Comparison of ENCODE assay signal across 24 cellular contexts in genomic region chr1:154788241-154788870, GRCh38.
DNase-seq lines count a peak whose midpoint lies in the region; ATAC-seq and TF ChIP-seq lines count a peak whose summit lies in the region.
"Had no signal": no experiment of that assay in that cellular context is flagged by ENCODE, and none has a peak within 500 bp of the region (broad histone marks: within the 10 kb centered on the region; RNA-seq: fewer than 3 reads in every experiment).

No MANE protein-coding gene starts in this region.

- H3K9me3 Mint-ChIP-seq in activated T-cell treated with anti-CD3 and anti-CD28 coated beads, Interleukin-2, amount 50 U/mL, for 72 hours, result no peaks in the 10 kb centered on the region
- H3K9me3 Mint-ChIP-seq in activated T-cell treated with anti-CD3 and anti-CD28 coated beads, Interleukin-2, amount 50 U/mL, for 24 hours, result no peaks in the 10 kb centered on the region
- H3K9me3 Mint-ChIP-seq in brain, result peaks cover 0 to 2% (median 0%) of the 10 kb centered on the region in 5 experiments
- H3K9me3 Mint-ChIP-seq in naive thymus-derived CD4-positive, alpha-beta T cell, result no peaks in the 10 kb centered on the region
- no peaks in the 10 kb centered on the region for H3K9me3 Mint-ChIP-seq in stimulated activated effector memory CD8-positive, alpha-beta T cell treated with anti-CD3 and anti-CD28 coated beads, Interleukin-12 subunit alpha, Interleukin-12 subunit beta, amount 100 ng/mL, for 72 hours
- H3K9me3 Mint-ChIP-seq: CD4-positive, CD25-positive, alpha-beta regulatory T cell; H9; HFFc6 had no signal

- no peak overlapping the region for H3K9ac ChIP-seq in trophoblast cell (ENCODE audit: low read length)
- H3K9ac ChIP-seq: BLaER1 had no signal

- WGBS in trophoblast cell (ENCODE audit: extremely low coverage, insufficient coverage, insufficient read length), result no CpG with 5 or more reads among the region's 11 CpGs

- H2BK12ac ChIP-seq in trophoblast cell (ENCODE audit: low read length), result no peak overlapping the region

- no peak for DNase-seq in activated T-cell treated with anti-CD3 and anti-CD28 coated beads, Interleukin-2, amount 50 U/mL, for 72 hours
- no peak for DNase-seq in activated T-cell treated with anti-CD3 and anti-CD28 coated beads, Interleukin-2, amount 50 U/mL, for 24 hours
- DNase-seq in naive thymus-derived CD4-positive, alpha-beta T cell, result no peak
- no peak for DNase-seq in stimulated activated effector memory CD8-positive, alpha-beta T cell treated with anti-CD3 and anti-CD28 coated beads, Interleukin-12 subunit alpha, Interleukin-12 subunit beta, amount 100 ng/mL, for 72 hours (ENCODE audit: low spot score in 2 of 2)
- DNase-seq in RPMI8226, result no peak
- no peak for DNase-seq in activated CD4-positive, CD25-positive, alpha-beta regulatory T cell (lab: John Stamatoyannopoulos, UW)
- no peak for DNase-seq in trophoblast cell
- DNase-seq: CD4-positive, CD25-positive, alpha-beta regulatory T cell; H9; HFFc6; KBM-7; NCI-H1048; NCI-H1417; NCI-H187; NCI-H2081 treated with DMSO at 0.1 percent for 48 hours; NCI-H2171; NCI-H226; NCI-H510A; NCI-H69; SIG-M5 had no signal

- H3K18ac ChIP-seq in trophoblast cell (ENCODE audit: low read length), result no peak overlapping the region

- H3K27ac Mint-ChIP-seq in activated T-cell treated with anti-CD3 and anti-CD28 coated beads, Interleukin-2, amount 50 U/mL, for 72 hours, result peak overlapping the region; percentile 61
- H3K27ac Mint-ChIP-seq in activated T-cell treated with anti-CD3 and anti-CD28 coated beads, Interleukin-2, amount 50 U/mL, for 24 hours, result no peak overlapping the region
- peak overlapping the region; percentile 35 to 92 (median 79) for H3K27ac Mint-ChIP-seq in brain
- H3K27ac Mint-ChIP-seq in naive thymus-derived CD4-positive, alpha-beta T cell, result peak overlapping the region in 7 of 9 donors; percentile 14 to 67 (median 56)
- H3K27ac Mint-ChIP-seq in stimulated activated effector memory CD8-positive, alpha-beta T cell treated with anti-CD3 and anti-CD28 coated beads, Interleukin-12 subunit alpha, Interleukin-12 subunit beta, amount 100 ng/mL, for 72 hours, result peak overlapping the region; percentile 30
- H3K27ac Mint-ChIP-seq: H9, HFFc6 had no signal

- no peaks in the 10 kb centered on the region for H3K27me3 Mint-ChIP-seq in activated T-cell treated with anti-CD3 and anti-CD28 coated beads, Interleukin-2, amount 50 U/mL, for 72 hours (ENCODE audit: low read depth)
- no peaks in the 10 kb centered on the region for H3K27me3 Mint-ChIP-seq in activated T-cell treated with anti-CD3 and anti-CD28 coated beads, Interleukin-2, amount 50 U/mL, for 24 hours
- peaks cover 3% of the 10 kb centered on the region for H3K27me3 Mint-ChIP-seq in brain
- peaks cover 0 to 11% (median 0%) of the 10 kb centered on the region in 5 donors for H3K27me3 Mint-ChIP-seq in naive thymus-derived CD4-positive, alpha-beta T cell

- H4K91ac ChIP-seq in trophoblast cell (ENCODE audit: low read depth, low read length), result no peak overlapping the region

- no peak overlapping the region for H2AK5ac ChIP-seq in trophoblast cell (ENCODE audit: low read length)

- H4K8ac ChIP-seq in trophoblast cell (ENCODE audit: low read depth, low read length), result no peak overlapping the region

- no peak for TF ChIP-seq CTCF in brain (conservative IDR thresholded peaks at IDR 0.05)

- H3K4me1 Mint-ChIP-seq in activated T-cell treated with anti-CD3 and anti-CD28 coated beads, Interleukin-2, amount 50 U/mL, for 72 hours (ENCODE audit: low read depth), result peaks cover 57% of the 10 kb centered on the region
- H3K4me1 Mint-ChIP-seq in activated T-cell treated with anti-CD3 and anti-CD28 coated beads, Interleukin-2, amount 50 U/mL, for 24 hours (ENCODE audit: low read depth), result peaks cover 70% of the 10 kb centered on the region
- H3K4me1 Mint-ChIP-seq in brain, result peaks cover 72% of the 10 kb centered on the region
- H3K4me1 Mint-ChIP-seq in naive thymus-derived CD4-positive, alpha-beta T cell, result peaks cover 39 to 83% (median 70%) of the 10 kb centered on the region in 7 donors
- H3K4me1 Mint-ChIP-seq in stimulated activated effector memory CD8-positive, alpha-beta T cell treated with anti-CD3 and anti-CD28 coated beads, Interleukin-12 subunit alpha, Interleukin-12 subunit beta, amount 100 ng/mL, for 72 hours, result peaks cover 45% of the 10 kb centered on the region

- H3K27me3 ChIP-seq in naive thymus-derived CD4-positive, alpha-beta T cell (ENCODE audit: control insufficient read depth in 2 of 2, insufficient read depth in 2 of 2, low read length in 2 of 2), result no peaks in the 10 kb centered on the region
- H3K27me3 ChIP-seq in trophoblast cell (ENCODE audit: insufficient read depth, low read length), result no peaks in the 10 kb centered on the region
- H3K27me3 ChIP-seq: BLaER1 had no signal

- no peak overlapping the region for H3K4me3 Mint-ChIP-seq in activated T-cell treated with anti-CD3 and anti-CD28 coated beads, Interleukin-2, amount 50 U/mL, for 72 hours
- H3K4me3 Mint-ChIP-seq in activated T-cell treated with anti-CD3 and anti-CD28 coated beads, Interleukin-2, amount 50 U/mL, for 24 hours, result no peak overlapping the region
- no peak overlapping the region for H3K4me3 Mint-ChIP-seq in brain
- no peak overlapping the region for H3K4me3 Mint-ChIP-seq in naive thymus-derived CD4-positive, alpha-beta T cell
- H3K4me3 Mint-ChIP-seq in stimulated activated effector memory CD8-positive, alpha-beta T cell treated with anti-CD3 and anti-CD28 coated beads, Interleukin-12 subunit alpha, Interleukin-12 subunit beta, amount 100 ng/mL, for 72 hours, result no peak overlapping the region
- H3K4me3 Mint-ChIP-seq: CD4-positive, CD25-positive, alpha-beta regulatory T cell; H9; HFFc6 had no signal

- H2BK5ac ChIP-seq in trophoblast cell (ENCODE audit: low read depth, low read length, poor library complexity), result no peak overlapping the region

- no peaks in the 10 kb centered on the region for H3K36me3 ChIP-seq in naive thymus-derived CD4-positive, alpha-beta T cell (ENCODE audit: control insufficient read depth in 2 of 3, insufficient read depth in 3 of 3, low read length in 3 of 3)
- no peaks in the 10 kb centered on the region for H3K36me3 ChIP-seq in trophoblast cell (ENCODE audit: control insufficient read depth in 1 of 2, insufficient read depth in 2 of 2, low read length in 2 of 2)
- H3K36me3 ChIP-seq: BLaER1 had no signal

- H3K23ac ChIP-seq in trophoblast cell (ENCODE audit: low read length), result no peak overlapping the region

- no peak overlapping the region for H3K4me3 ChIP-seq in naive thymus-derived CD4-positive, alpha-beta T cell (ENCODE audit: low read length)
- H3K4me3 ChIP-seq in trophoblast cell (ENCODE audit: low read depth, low read length), result no peak overlapping the region
- H3K4me3 ChIP-seq: BLaER1, SK-N-MC had no signal

- CTCF ChIA-PET in naive thymus-derived CD4-positive, alpha-beta T cell (lab: Charles Lee), result interaction anchor here (1.1 kb wide), 1 partner anchor 28 kb away, joined by 3 read pairs; no protein-coding TSS in a partner anchor

- no peak overlapping the region for H3K4ac ChIP-seq in trophoblast cell (ENCODE audit: low read depth, low read length)

- H2AFZ ChIP-seq in trophoblast cell (ENCODE audit: insufficient read depth, low read length, poor library complexity), result no peak overlapping the region

- intact Hi-C loops in naive thymus-derived CD4-positive, alpha-beta T cell (cut with micrococcal nuclease), result loop anchor here (5.0 kb wide), 2 partner anchors 149 to 1069 kb away; partner anchors contain the start of genes GON4L (in 1 of the 2), PMVK (in 1 of the 2) and SYT11 (in 1 of the 2)

- H3K14ac ChIP-seq in trophoblast cell (ENCODE audit: low read length), result no peak overlapping the region

- no peaks in the 10 kb centered on the region for H3K36me3 Mint-ChIP-seq in activated T-cell treated with anti-CD3 and anti-CD28 coated beads, Interleukin-2, amount 50 U/mL, for 72 hours (ENCODE audit: insufficient read depth in 2 of 2)
- no peaks in the 10 kb centered on the region for H3K36me3 Mint-ChIP-seq in activated T-cell treated with anti-CD3 and anti-CD28 coated beads, Interleukin-2, amount 50 U/mL, for 24 hours (ENCODE audit: low read depth)
- H3K36me3 Mint-ChIP-seq in brain, result no peaks in the 10 kb centered on the region
- H3K36me3 Mint-ChIP-seq in naive thymus-derived CD4-positive, alpha-beta T cell, result no peaks in the 10 kb centered on the region
- peaks cover 8% of the 10 kb centered on the region for H3K36me3 Mint-ChIP-seq in stimulated activated effector memory CD8-positive, alpha-beta T cell treated with anti-CD3 and anti-CD28 coated beads, Interleukin-12 subunit alpha, Interleukin-12 subunit beta, amount 100 ng/mL, for 72 hours
- H3K36me3 Mint-ChIP-seq: CD4-positive, CD25-positive, alpha-beta regulatory T cell had no signal

- ATAC-seq in activated T-cell treated with anti-CD3 and anti-CD28 coated beads, Interleukin-2, amount 50 U/mL, for 72 hours (replicated peaks in 1 of 2), result no peak
- no peak for ATAC-seq in naive thymus-derived CD4-positive, alpha-beta T cell
- ATAC-seq in stimulated activated effector memory CD8-positive, alpha-beta T cell treated with anti-CD3 and anti-CD28 coated beads, Interleukin-12 subunit alpha, Interleukin-12 subunit beta, amount 100 ng/mL, for 72 hours, result no peak
- ATAC-seq: Panc1 had no signal

- H3K79me2 ChIP-seq in trophoblast cell (ENCODE audit: control insufficient read depth, insufficient read depth, low read length, poor library complexity), result no peaks in the 10 kb centered on the region

- no peaks in the 10 kb centered on the region for H3K9me3 ChIP-seq in naive thymus-derived CD4-positive, alpha-beta T cell (ENCODE audit: control insufficient read depth in 2 of 3, low read length in 3 of 3)
- peaks cover 6% of the 10 kb centered on the region for H3K9me3 ChIP-seq in trophoblast cell (ENCODE audit: insufficient read depth, low read depth, low read length)
- H3K9me3 ChIP-seq: BLaER1 had no signal

- H2BK120ac ChIP-seq in trophoblast cell (ENCODE audit: insufficient read depth, low read length, poor library complexity), result no peak overlapping the region

- no peak overlapping the region for H3K27ac ChIP-seq in naive thymus-derived CD4-positive, alpha-beta T cell (ENCODE audit: low read depth, low read length)
- no peak overlapping the region for H3K27ac ChIP-seq in trophoblast cell (ENCODE audit: low read depth, low read length)
- H3K27ac ChIP-seq: BLaER1, SK-N-MC had no signal

- no peak overlapping the region for H4K12ac ChIP-seq in trophoblast cell (ENCODE audit: low read depth, low read length)

- POLR2A ChIA-PET in naive thymus-derived CD4-positive, alpha-beta T cell (lab: Charles Lee), result interaction anchor here (0.5 to 1.1 kb wide), 2 partner anchors 19 to 130 kb away, joined by 3 to 6 read pairs; no protein-coding TSS in a partner anchor

- no peak overlapping the region for H3K4me2 ChIP-seq in trophoblast cell (ENCODE audit: low read length)
- H3K4me2 ChIP-seq: BLaER1 had no signal

- H3K4me1 ChIP-seq in naive thymus-derived CD4-positive, alpha-beta T cell (ENCODE audit: control insufficient read depth in 2 of 2, insufficient read depth in 2 of 2, low read length in 2 of 2), result peaks cover 39 to 54% of the 10 kb centered on the region in 2 donors
- no peaks in the 10 kb centered on the region for H3K4me1 ChIP-seq in trophoblast cell (ENCODE audit: control insufficient read depth in 1 of 2, insufficient read depth in 2 of 2, low read length in 2 of 2)

- no peaks in the 10 kb centered on the region for H3K79me1 ChIP-seq in trophoblast cell (ENCODE audit: low read length)
